Comparison of ENCODE assay signal across 8 cellular contexts in the genomic region with DNA sequence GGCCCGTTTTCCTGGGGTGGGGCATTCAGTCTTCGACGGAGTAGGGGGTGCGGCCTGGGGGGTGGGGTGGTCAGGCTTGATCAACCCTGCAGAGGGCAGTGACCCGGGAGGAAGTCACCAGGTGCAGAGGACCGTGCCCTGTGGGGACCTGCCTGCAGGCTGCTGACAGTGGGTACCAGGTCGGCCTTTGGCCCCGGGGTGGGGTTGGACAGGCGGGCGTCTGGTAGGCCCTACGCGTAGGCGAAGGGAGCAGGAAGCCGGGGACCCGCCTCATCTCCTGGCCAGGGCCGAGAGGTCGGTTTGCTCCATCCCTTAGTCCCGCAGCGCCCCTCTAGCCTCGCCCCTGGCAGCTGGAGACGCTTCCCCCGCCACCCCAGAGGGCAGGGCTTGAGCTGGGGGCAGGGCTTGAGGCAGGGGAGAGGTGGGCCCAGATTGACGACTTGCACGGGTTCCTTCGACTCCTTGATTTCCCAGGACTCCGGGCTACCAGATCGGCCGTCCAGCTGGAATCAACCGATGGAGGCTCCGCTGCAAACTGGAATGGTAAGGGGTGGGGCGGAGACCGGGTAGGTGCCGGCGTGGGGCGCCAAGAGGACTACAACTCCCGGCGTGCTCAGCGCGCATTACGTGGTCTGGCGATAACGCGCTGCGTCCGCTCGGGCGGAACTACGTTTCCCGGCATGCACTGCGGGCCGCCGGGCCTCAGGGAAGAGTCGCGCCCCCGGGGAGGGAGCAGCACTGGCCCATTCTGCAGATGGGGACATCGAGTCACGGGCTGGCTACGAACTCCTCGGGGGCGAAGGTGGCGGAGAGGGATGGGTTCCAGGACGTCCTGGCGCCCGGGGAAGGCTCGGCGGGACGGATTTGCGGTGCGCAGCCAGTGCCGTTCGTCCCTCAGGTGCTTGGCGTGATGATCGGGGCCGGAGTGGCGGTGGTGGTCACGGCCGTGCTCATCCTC. TPM values are rescaled to one million over a fixed set of nuclear protein-coding genes. Genes with fewer than 3 reads are reported as not detected.
DNase-seq lines count a peak whose midpoint lies in the region; ATAC-seq and TF ChIP-seq lines count a peak whose summit lies in the region.

A gene (plus strand): TSS at position 683 of the 958 bp plus-strand sequence. CDS start 72 bp downstream, at position 755.

- no peaks in the 10 kb centered on the region for H3K9me3 Mint-ChIP-seq in activated CD4-positive, alpha-beta T cell treated with anti-CD3 and anti-CD28 coated beads, Interleukin-2, amount 10 ng/mL, durations not matched to agents 7 days and 5 days

- H3K36me3 ChIP-seq in BJ (ENCODE audit: control insufficient read depth, insufficient read depth, low read length) (peaks cover 13% of the 10 kb centered on the region), left lung (peaks cover 0 to 68% of the 10 kb centered on the region in 2 donors)

- H3K9me3 ChIP-seq in left lung: no peaks in the 10 kb centered on the region

- H3K27me3 ChIP-seq in BJ (ENCODE audit: control insufficient read depth, insufficient read depth, low read length) (no peaks in the 10 kb centered on the region), left lung (no peaks in the 10 kb centered on the region)

- CTCF ChIA-PET in BJ (lab: Yijun Ruan, JAX): interaction anchor here (0.8 to 2.7 kb wide), 8 partner anchors 12 to 265 kb away, joined by 3 to 12 read pairs (median 3); a partner anchor contains a TSS
- CTCF ChIA-PET in activated CD4-positive, alpha-beta T cell treated with anti-CD3 and anti-CD28 coated beads, Interleukin-2, amount 10 ng/mL, durations not matched to agents 7 days and 5 days (lab: Charles Lee): interaction anchor here (1.6 to 3.0 kb wide), 3 partner anchors 11 to 25 kb away, joined by 5 to 9 read pairs (median 7); a partner anchor contains a TSS

- H3K27ac ChIP-seq in left lung: peak within 1 kb of the TSS; percentile 81 to 93

- H3K27ac Mint-ChIP-seq in activated CD4-positive, alpha-beta T cell treated with anti-CD3 and anti-CD28 coated beads, Interleukin-2, amount 10 ng/mL, durations not matched to agents 7 days and 5 days: peak within 1 kb of the TSS; percentile 87

- ATAC-seq in GM19324 (IDR thresholded peaks at IDR 0.05; ENCODE audit: low FRiP score, unreplicated experiment) (peak; percentile 84), HG03460 (IDR thresholded peaks at IDR 0.05; ENCODE audit: unreplicated experiment) (peak; percentile 60), left lung (peak; percentile 89)

- POLR2A ChIA-PET in BJ (lab: Charles Lee): no interaction called here
- POLR2A ChIA-PET in activated CD4-positive, alpha-beta T cell treated with anti-CD3 and anti-CD28 coated beads, Interleukin-2, amount 10 ng/mL, durations not matched to agents 7 days and 5 days (lab: Charles Lee): interaction anchor here (1.0 kb wide), 1 partner anchor 13 kb away, joined by 3 read pairs; a partner anchor contains a TSS

- peaks cover 30% of the 10 kb centered on the region for H3K4me1 Mint-ChIP-seq in activated CD4-positive, alpha-beta T cell treated with anti-CD3 and anti-CD28 coated beads, Interleukin-2, amount 10 ng/mL, durations not matched to agents 7 days and 5 days

- intact Hi-C loops in left lung (cut with DNase I): no loop called here

- DNase-seq in BJ (ENCODE audit: low read depth) (peak; percentile 57), NCI-H526 treated with DMSO at 0.1 percent for 48 hours (lab: John Stamatoyannopoulos, UW) (peak; percentile 48), dedifferentiated amniotic fluid mesenchymal stem cell (ENCODE audit: extremely low spot score) (peak; percentile 90), left lung (peak; percentile 97 to 98)
- peak; percentile 93 for DNase-seq in activated CD4-positive, alpha-beta T cell treated with anti-CD3 and anti-CD28 coated beads, Interleukin-2, amount 10 ng/mL, durations not matched to agents 7 days and 5 days
- DNase-seq in stimulated activated CD4-positive, alpha-beta T cell treated with anti-CD3 and anti-CD28 coated beads, Interleukin-2, amount 100 ng/mL, for 4 hours (ENCODE audit: low read depth): peak; percentile 88

- TF ChIP-seq CTCF in BJ (IDR thresholded peaks at IDR 0.05; ENCODE audit: insufficient read depth, low read depth, low read length) (no peak), left lung (IDR thresholded peaks at IDR 0.05) (no peak)

- peak within 1 kb of the TSS; percentile 95 for H3K4me3 Mint-ChIP-seq in activated CD4-positive, alpha-beta T cell treated with anti-CD3 and anti-CD28 coated beads, Interleukin-2, amount 10 ng/mL, durations not matched to agents 7 days and 5 days

- H3K27me3 Mint-ChIP-seq in activated CD4-positive, alpha-beta T cell treated with anti-CD3 and anti-CD28 coated beads, Interleukin-2, amount 10 ng/mL, durations not matched to agents 7 days and 5 days: no peaks in the 10 kb centered on the region

- H3K4me3 ChIP-seq in BJ (ENCODE audit: low read depth, low read length) (peak within 1 kb of the TSS; percentile 86), left lung (peak within 1 kb of the TSS; percentile 83 to 90)

- peaks cover 7 to 43% of the 10 kb centered on the region in 2 donors for H3K4me1 ChIP-seq in left lung

- H3K36me3 Mint-ChIP-seq in activated CD4-positive, alpha-beta T cell treated with anti-CD3 and anti-CD28 coated beads, Interleukin-2, amount 10 ng/mL, durations not matched to agents 7 days and 5 days (ENCODE audit: low read depth): peaks cover 17% of the 10 kb centered on the region

RNA-seq across cellular contexts. Expression of the gene that starts here (rescaled TPM):
- 17.2 and 55.1 TPM in 2 replicates for polyA plus RNA-seq in BJ (2011; rRNA removed)
- polyA minus RNA-seq in BJ (2011; rRNA and poly(A)+ RNA removed): 30.2 and 44.1 TPM in 2 replicates
- total RNA-seq in activated CD4-positive, alpha-beta T cell treated with anti-CD3 and anti-CD28 coated beads, Interleukin-2, amount 10 ng/mL, durations not matched to agents 7 days and 5 days: 100 to 1,000 TPM; 117 to 126 TPM
- 100 to 1,000 TPM; 134 to 255 TPM for total RNA-seq in left lung

Comparison
In these comparisons a context has a peak if more than half of its experiments do, and no peak if none do; other contexts are left out.
1. Peak in every context shown above with its lines: DNase-seq, ATAC-seq, H3K4me3 ChIP-seq and H3K27ac ChIP-seq.